In the genomic region with DNA sequence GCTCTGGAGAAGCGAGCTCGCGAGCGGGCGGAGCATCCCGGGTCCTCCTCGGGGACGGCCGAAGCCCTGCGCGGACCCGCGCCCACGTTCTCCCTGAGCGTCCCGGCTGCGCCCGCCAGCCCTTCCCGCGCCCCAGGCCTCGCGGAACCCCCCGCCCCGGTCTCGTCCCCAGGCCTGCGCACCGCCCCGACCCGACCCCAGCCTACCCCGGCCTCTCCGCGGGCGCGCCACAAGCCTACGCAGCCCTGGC, we compare ENCODE assay signal across 1 cellular context.
TF ChIP-seq lines count a peak whose summit lies in the region.

No MANE protein-coding gene starts in this region.

TF ChIP-seq in K562, 482 proteins besides CTCF, POLR2A, EP300 and RAD21 (continued from another document):
- TF ChIP-seq, protein P1, sequence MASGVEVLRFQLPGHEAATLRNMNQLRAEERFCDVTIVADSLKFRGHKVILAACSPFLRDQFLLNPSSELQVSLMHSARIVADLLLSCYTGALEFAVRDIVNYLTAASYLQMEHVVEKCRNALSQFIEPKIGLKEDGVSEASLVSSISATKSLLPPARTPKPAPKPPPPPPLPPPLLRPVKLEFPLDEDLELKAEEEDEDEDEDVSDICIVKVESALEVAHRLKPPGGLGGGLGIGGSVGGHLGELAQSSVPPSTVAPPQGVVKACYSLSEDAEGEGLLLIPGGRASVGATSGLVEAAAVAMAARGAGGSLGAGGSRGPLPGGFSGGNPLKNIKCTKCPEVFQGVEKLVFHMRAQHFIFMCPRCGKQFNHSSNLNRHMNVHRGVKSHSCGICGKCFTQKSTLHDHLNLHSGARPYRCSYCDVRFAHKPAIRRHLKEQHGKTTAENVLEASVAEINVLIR (CRISPR knock-in tag; IDR thresholded peaks at IDR 0.05), result no peak
- TF ChIP-seq PPARD (CRISPR knock-in tag; IDR thresholded peaks at IDR 0.05) (no peak), ZNF140 (CRISPR knock-in tag; IDR thresholded peaks at IDR 0.05) (no peak), CREB1 (IDR thresholded peaks at IDR 0.05) (no peak), CREB1 (CRISPR knock-in tag; IDR thresholded peaks at IDR 0.05) (no peak), SP2 (IDR thresholded peaks at IDR 0.05; ENCODE audit: extremely low read depth, low read depth, low read length, poor library complexity, severe bottlenecking) (no peak), MBD2 (IDR thresholded peaks at IDR 0.05; ENCODE audit: borderline replicate concordance, low read depth) (no peak), TGIF2 (CRISPR knock-in tag; IDR thresholded peaks at IDR 0.05) (0 out of 2 replicates have a peak, but pooled peaks have one; percentile 68), DIDO1 (tag; IDR thresholded peaks at IDR 0.05; ENCODE audit: low read depth) (no peak), ELF1 (tag; IDR thresholded peaks at IDR 0.05) (no peak), ZEB2 (IDR thresholded peaks at IDR 0.05) (no peak), ZBTB7A (IDR thresholded peaks at IDR 0.05; ENCODE audit: borderline replicate concordance, control insufficient read depth, low read depth, low read length) (0 out of 2 replicates have a peak, but pooled peaks have one; percentile 18), PYGO2 (tag; IDR thresholded peaks at IDR 0.05) (no peak), RFX7 (CRISPR knock-in tag; IDR thresholded peaks at IDR 0.05) (no peak), ZNF217 (CRISPR knock-in tag; IDR thresholded peaks at IDR 0.05) (no peak), SMC3 (conservative IDR thresholded peaks at IDR 0.05; ENCODE audit: insufficient read depth, low read depth, low read length) (no peak), JUN (IDR thresholded peaks at IDR 0.05; ENCODE audit: borderline replicate concordance, low read depth, low read length) (no peak), JUN (CRISPR knock-in tag; IDR thresholded peaks at IDR 0.05; ENCODE audit: borderline replicate concordance) (no peak), ZNF232 (CRISPR knock-in tag; IDR thresholded peaks at IDR 0.05) (no peak), ZNF253 (CRISPR knock-in tag; conservative IDR thresholded peaks at IDR 0.05) (no peak), TEAD4 (IDR thresholded peaks at IDR 0.05; ENCODE audit: low read length) (no peak), TEAD4 (CRISPR knock-in tag; IDR thresholded peaks at IDR 0.05; ENCODE audit: borderline replicate concordance) (no peak), NFIC (IDR thresholded peaks at IDR 0.05) (no peak), FOXK1 (CRISPR knock-in tag; IDR thresholded peaks at IDR 0.05; ENCODE audit: borderline replicate concordance) (no peak), NELFE (IDR thresholded peaks at IDR 0.05; ENCODE audit: insufficient read depth, insufficient read length) (no peak), BRD4 (IDR thresholded peaks at IDR 0.05) (0 out of 2 replicates have a peak, but pooled peaks have one; percentile 70), NCOA1 (IDR thresholded peaks at IDR 0.05; ENCODE audit: low read depth) (no peak), WHSC1 (IDR thresholded peaks at IDR 0.05; ENCODE audit: low read length) (no peak), TBL1XR1 (IDR thresholded peaks at IDR 0.05; ENCODE audit: low read length in 2 of 2) (no peak), JUNB (CRISPR knock-in tag; conservative IDR thresholded peaks at IDR 0.05) (no peak)
- TF ChIP-seq, protein P2, sequence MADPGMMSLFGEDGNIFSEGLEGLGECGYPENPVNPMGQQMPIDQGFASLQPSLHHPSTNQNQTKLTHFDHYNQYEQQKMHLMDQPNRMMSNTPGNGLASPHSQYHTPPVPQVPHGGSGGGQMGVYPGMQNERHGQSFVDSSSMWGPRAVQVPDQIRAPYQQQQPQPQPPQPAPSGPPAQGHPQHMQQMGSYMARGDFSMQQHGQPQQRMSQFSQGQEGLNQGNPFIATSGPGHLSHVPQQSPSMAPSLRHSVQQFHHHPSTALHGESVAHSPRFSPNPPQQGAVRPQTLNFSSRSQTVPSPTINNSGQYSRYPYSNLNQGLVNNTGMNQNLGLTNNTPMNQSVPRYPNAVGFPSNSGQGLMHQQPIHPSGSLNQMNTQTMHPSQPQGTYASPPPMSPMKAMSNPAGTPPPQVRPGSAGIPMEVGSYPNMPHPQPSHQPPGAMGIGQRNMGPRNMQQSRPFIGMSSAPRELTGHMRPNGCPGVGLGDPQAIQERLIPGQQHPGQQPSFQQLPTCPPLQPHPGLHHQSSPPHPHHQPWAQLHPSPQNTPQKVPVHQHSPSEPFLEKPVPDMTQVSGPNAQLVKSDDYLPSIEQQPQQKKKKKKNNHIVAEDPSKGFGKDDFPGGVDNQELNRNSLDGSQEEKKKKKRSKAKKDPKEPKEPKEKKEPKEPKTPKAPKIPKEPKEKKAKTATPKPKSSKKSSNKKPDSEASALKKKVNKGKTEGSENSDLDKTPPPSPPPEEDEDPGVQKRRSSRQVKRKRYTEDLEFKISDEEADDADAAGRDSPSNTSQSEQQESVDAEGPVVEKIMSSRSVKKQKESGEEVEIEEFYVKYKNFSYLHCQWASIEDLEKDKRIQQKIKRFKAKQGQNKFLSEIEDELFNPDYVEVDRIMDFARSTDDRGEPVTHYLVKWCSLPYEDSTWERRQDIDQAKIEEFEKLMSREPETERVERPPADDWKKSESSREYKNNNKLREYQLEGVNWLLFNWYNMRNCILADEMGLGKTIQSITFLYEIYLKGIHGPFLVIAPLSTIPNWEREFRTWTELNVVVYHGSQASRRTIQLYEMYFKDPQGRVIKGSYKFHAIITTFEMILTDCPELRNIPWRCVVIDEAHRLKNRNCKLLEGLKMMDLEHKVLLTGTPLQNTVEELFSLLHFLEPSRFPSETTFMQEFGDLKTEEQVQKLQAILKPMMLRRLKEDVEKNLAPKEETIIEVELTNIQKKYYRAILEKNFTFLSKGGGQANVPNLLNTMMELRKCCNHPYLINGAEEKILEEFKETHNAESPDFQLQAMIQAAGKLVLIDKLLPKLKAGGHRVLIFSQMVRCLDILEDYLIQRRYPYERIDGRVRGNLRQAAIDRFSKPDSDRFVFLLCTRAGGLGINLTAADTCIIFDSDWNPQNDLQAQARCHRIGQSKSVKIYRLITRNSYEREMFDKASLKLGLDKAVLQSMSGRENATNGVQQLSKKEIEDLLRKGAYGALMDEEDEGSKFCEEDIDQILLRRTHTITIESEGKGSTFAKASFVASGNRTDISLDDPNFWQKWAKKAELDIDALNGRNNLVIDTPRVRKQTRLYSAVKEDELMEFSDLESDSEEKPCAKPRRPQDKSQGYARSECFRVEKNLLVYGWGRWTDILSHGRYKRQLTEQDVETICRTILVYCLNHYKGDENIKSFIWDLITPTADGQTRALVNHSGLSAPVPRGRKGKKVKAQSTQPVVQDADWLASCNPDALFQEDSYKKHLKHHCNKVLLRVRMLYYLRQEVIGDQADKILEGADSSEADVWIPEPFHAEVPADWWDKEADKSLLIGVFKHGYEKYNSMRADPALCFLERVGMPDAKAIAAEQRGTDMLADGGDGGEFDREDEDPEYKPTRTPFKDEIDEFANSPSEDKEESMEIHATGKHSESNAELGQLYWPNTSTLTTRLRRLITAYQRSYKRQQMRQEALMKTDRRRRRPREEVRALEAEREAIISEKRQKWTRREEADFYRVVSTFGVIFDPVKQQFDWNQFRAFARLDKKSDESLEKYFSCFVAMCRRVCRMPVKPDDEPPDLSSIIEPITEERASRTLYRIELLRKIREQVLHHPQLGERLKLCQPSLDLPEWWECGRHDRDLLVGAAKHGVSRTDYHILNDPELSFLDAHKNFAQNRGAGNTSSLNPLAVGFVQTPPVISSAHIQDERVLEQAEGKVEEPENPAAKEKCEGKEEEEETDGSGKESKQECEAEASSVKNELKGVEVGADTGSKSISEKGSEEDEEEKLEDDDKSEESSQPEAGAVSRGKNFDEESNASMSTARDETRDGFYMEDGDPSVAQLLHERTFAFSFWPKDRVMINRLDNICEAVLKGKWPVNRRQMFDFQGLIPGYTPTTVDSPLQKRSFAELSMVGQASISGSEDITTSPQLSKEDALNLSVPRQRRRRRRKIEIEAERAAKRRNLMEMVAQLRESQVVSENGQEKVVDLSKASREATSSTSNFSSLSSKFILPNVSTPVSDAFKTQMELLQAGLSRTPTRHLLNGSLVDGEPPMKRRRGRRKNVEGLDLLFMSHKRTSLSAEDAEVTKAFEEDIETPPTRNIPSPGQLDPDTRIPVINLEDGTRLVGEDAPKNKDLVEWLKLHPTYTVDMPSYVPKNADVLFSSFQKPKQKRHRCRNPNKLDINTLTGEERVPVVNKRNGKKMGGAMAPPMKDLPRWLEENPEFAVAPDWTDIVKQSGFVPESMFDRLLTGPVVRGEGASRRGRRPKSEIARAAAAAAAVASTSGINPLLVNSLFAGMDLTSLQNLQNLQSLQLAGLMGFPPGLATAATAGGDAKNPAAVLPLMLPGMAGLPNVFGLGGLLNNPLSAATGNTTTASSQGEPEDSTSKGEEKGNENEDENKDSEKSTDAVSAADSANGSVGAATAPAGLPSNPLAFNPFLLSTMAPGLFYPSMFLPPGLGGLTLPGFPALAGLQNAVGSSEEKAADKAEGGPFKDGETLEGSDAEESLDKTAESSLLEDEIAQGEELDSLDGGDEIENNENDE (IDR thresholded peaks at IDR 0.05; ENCODE audit: low read depth, low read length), result no peak
- TF ChIP-seq, protein P3, sequence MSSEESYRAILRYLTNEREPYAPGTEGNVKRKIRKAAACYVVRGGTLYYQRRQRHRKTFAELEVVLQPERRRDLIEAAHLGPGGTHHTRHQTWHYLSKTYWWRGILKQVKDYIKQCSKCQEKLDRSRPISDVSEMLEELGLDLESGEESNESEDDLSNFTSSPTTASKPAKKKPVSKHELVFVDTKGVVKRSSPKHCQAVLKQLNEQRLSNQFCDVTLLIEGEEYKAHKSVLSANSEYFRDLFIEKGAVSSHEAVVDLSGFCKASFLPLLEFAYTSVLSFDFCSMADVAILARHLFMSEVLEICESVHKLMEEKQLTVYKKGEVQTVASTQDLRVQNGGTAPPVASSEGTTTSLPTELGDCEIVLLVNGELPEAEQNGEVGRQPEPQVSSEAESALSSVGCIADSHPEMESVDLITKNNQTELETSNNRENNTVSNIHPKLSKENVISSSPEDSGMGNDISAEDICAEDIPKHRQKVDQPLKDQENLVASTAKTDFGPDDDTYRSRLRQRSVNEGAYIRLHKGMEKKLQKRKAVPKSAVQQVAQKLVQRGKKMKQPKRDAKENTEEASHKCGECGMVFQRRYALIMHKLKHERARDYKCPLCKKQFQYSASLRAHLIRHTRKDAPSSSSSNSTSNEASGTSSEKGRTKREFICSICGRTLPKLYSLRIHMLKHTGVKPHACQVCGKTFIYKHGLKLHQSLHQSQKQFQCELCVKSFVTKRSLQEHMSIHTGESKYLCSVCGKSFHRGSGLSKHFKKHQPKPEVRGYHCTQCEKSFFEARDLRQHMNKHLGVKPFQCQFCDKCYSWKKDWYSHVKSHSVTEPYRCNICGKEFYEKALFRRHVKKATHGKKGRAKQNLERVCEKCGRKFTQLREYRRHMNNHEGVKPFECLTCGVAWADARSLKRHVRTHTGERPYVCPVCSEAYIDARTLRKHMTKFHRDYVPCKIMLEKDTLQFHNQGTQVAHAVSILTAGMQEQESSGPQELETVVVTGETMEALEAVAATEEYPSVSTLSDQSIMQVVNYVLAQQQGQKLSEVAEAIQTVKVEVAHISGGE (CRISPR knock-in tag; IDR thresholded peaks at IDR 0.05), result 0 out of 6 replicates have a peak, but pooled peaks of 1 of the 3 experiments have one; percentile 25
- TF ChIP-seq, protein P4, sequence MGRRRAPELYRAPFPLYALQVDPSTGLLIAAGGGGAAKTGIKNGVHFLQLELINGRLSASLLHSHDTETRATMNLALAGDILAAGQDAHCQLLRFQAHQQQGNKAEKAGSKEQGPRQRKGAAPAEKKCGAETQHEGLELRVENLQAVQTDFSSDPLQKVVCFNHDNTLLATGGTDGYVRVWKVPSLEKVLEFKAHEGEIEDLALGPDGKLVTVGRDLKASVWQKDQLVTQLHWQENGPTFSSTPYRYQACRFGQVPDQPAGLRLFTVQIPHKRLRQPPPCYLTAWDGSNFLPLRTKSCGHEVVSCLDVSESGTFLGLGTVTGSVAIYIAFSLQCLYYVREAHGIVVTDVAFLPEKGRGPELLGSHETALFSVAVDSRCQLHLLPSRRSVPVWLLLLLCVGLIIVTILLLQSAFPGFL (CRISPR knock-in tag; IDR thresholded peaks at IDR 0.05), result peak; percentile 90; the same call in 1 of the 2 replicates
- TF ChIP-seq, protein P5, sequence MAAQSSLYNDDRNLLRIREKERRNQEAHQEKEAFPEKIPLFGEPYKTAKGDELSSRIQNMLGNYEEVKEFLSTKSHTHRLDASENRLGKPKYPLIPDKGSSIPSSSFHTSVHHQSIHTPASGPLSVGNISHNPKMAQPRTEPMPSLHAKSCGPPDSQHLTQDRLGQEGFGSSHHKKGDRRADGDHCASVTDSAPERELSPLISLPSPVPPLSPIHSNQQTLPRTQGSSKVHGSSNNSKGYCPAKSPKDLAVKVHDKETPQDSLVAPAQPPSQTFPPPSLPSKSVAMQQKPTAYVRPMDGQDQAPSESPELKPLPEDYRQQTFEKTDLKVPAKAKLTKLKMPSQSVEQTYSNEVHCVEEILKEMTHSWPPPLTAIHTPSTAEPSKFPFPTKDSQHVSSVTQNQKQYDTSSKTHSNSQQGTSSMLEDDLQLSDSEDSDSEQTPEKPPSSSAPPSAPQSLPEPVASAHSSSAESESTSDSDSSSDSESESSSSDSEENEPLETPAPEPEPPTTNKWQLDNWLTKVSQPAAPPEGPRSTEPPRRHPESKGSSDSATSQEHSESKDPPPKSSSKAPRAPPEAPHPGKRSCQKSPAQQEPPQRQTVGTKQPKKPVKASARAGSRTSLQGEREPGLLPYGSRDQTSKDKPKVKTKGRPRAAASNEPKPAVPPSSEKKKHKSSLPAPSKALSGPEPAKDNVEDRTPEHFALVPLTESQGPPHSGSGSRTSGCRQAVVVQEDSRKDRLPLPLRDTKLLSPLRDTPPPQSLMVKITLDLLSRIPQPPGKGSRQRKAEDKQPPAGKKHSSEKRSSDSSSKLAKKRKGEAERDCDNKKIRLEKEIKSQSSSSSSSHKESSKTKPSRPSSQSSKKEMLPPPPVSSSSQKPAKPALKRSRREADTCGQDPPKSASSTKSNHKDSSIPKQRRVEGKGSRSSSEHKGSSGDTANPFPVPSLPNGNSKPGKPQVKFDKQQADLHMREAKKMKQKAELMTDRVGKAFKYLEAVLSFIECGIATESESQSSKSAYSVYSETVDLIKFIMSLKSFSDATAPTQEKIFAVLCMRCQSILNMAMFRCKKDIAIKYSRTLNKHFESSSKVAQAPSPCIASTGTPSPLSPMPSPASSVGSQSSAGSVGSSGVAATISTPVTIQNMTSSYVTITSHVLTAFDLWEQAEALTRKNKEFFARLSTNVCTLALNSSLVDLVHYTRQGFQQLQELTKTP (IDR thresholded peaks at IDR 0.05; ENCODE audit: low read depth in 1 of 2, partially characterized antibody in 2 of 2), result no peak
- TF ChIP-seq, protein P6, sequence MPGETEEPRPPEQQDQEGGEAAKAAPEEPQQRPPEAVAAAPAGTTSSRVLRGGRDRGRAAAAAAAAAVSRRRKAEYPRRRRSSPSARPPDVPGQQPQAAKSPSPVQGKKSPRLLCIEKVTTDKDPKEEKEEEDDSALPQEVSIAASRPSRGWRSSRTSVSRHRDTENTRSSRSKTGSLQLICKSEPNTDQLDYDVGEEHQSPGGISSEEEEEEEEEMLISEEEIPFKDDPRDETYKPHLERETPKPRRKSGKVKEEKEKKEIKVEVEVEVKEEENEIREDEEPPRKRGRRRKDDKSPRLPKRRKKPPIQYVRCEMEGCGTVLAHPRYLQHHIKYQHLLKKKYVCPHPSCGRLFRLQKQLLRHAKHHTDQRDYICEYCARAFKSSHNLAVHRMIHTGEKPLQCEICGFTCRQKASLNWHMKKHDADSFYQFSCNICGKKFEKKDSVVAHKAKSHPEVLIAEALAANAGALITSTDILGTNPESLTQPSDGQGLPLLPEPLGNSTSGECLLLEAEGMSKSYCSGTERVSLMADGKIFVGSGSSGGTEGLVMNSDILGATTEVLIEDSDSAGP (CRISPR knock-in tag; IDR thresholded peaks at IDR 0.05), result no peak
